Comparison of ENCODE assay signal across 8 cellular contexts in genomic region chr6:18155273-18155863, GRCh38. TPM values are rescaled to one million over a fixed set of nuclear protein-coding genes. Genes with fewer than 3 reads are reported as not detected.
DNase-seq lines count a peak whose midpoint lies in the region; ATAC-seq lines count a peak whose summit lies in the region.

TSS of gene KDM1B (plus strand) at chr6:18155422. CDS start at chr6:18159896, 4,474 bp downstream.

- peak within 1 kb of the TSS; percentile 95 for H3K4me3 ChIP-seq in HUES6 (ENCODE audit: low read depth, low read length)

- peak within 1 kb of the TSS; percentile 94 for H3K27ac Mint-ChIP-seq in activated T-cell treated with anti-CD3 and anti-CD28 coated beads, Interleukin-2, amount 50 U/mL, for 72 hours
- H3K27ac Mint-ChIP-seq in naive B cell, result peak within 1 kb of the TSS; percentile 93 to 99 (median 98)
- peak within 1 kb of the TSS; percentile 85 for H3K27ac Mint-ChIP-seq in stimulated activated naive CD8-positive, alpha-beta T cell treated with anti-CD3 and anti-CD28 coated beads, Interleukin-15, Interleukin-2, amounts not matched to agents 100 ng/mL and 50 ng/mL, for 24 hours

- peak within 1 kb of the TSS; percentile 76 for H3K9ac ChIP-seq in HUES6 (ENCODE audit: low read length)

- H3K9me3 ChIP-seq in HUES6 (ENCODE audit: control insufficient read depth, insufficient read depth, low read depth, low read length), result no peaks in the 10 kb centered on the region

- DNase-seq in DMS 273 treated with DMSO at 0.1 percent for 48 hours (lab: John Stamatoyannopoulos, UW), result peak; percentile 91
- peak; percentile 99 for DNase-seq in OCI-M1 (lab: John Stamatoyannopoulos, UW)
- peak; percentile 99 for DNase-seq in activated T-cell treated with anti-CD3 and anti-CD28 coated beads, Interleukin-2, amount 50 U/mL, for 72 hours
- peak; percentile 99 for DNase-seq in fibroblast of gingiva (ENCODE audit: low read depth)
- peak; percentile 99 for DNase-seq in naive B cell

- H3K4me1 ChIP-seq in HUES6 (ENCODE audit: control insufficient read depth, insufficient read depth, low read length), result peaks cover 16% of the 10 kb centered on the region

- peaks cover 4% of the 10 kb centered on the region for H3K36me3 ChIP-seq in HUES6 (ENCODE audit: control insufficient read depth, insufficient read depth, low read length)

- no peak within 1 kb of the TSS for H3K27ac ChIP-seq in HUES6 (ENCODE audit: low read depth, low read length)

- no peaks in the 10 kb centered on the region for H3K27me3 ChIP-seq in HUES6 (ENCODE audit: control insufficient read depth, insufficient read depth, low read length)

- H3K9me3 Mint-ChIP-seq in activated T-cell treated with anti-CD3 and anti-CD28 coated beads, Interleukin-2, amount 50 U/mL, for 72 hours, result peaks cover 0 to 4% of the 10 kb centered on the region in 2 donors
- H3K9me3 Mint-ChIP-seq in naive B cell, result peaks cover 0 to 4% (median 0%) of the 10 kb centered on the region in 7 donors
- no peaks in the 10 kb centered on the region for H3K9me3 Mint-ChIP-seq in stimulated activated naive CD8-positive, alpha-beta T cell treated with anti-CD3 and anti-CD28 coated beads, Interleukin-15, Interleukin-2, amounts not matched to agents 100 ng/mL and 50 ng/mL, for 24 hours

- H3K4me3 Mint-ChIP-seq in activated T-cell treated with anti-CD3 and anti-CD28 coated beads, Interleukin-2, amount 50 U/mL, for 72 hours, result peak within 1 kb of the TSS; percentile 97 to 99
- H3K4me3 Mint-ChIP-seq in naive B cell, result peak within 1 kb of the TSS; percentile 95 to 99 (median 99)
- peak within 1 kb of the TSS; percentile 95 for H3K4me3 Mint-ChIP-seq in stimulated activated naive CD8-positive, alpha-beta T cell treated with anti-CD3 and anti-CD28 coated beads, Interleukin-15, Interleukin-2, amounts not matched to agents 100 ng/mL and 50 ng/mL, for 24 hours

- peaks cover 4 to 6% of the 10 kb centered on the region in 2 donors for H3K36me3 Mint-ChIP-seq in activated T-cell treated with anti-CD3 and anti-CD28 coated beads, Interleukin-2, amount 50 U/mL, for 72 hours (ENCODE audit: insufficient read depth in 2 of 2)
- H3K36me3 Mint-ChIP-seq in naive B cell, result peaks cover 8 to 14% of the 10 kb centered on the region in 2 donors
- H3K36me3 Mint-ChIP-seq in stimulated activated naive CD8-positive, alpha-beta T cell treated with anti-CD3 and anti-CD28 coated beads, Interleukin-15, Interleukin-2, amounts not matched to agents 100 ng/mL and 50 ng/mL, for 24 hours (ENCODE audit: low read depth), result peaks cover 5% of the 10 kb centered on the region

- peaks cover 33% of the 10 kb centered on the region for H3K4me1 Mint-ChIP-seq in activated T-cell treated with anti-CD3 and anti-CD28 coated beads, Interleukin-2, amount 50 U/mL, for 72 hours (ENCODE audit: low read depth)
- peaks cover 14 to 35% (median 25%) of the 10 kb centered on the region in 3 donors for H3K4me1 Mint-ChIP-seq in naive B cell
- H3K4me1 Mint-ChIP-seq in stimulated activated naive CD8-positive, alpha-beta T cell treated with anti-CD3 and anti-CD28 coated beads, Interleukin-15, Interleukin-2, amounts not matched to agents 100 ng/mL and 50 ng/mL, for 24 hours (ENCODE audit: low read depth), result peaks cover 32% of the 10 kb centered on the region

- no peaks in the 10 kb centered on the region for H3K27me3 Mint-ChIP-seq in activated T-cell treated with anti-CD3 and anti-CD28 coated beads, Interleukin-2, amount 50 U/mL, for 72 hours (ENCODE audit: low read depth)
- no peaks in the 10 kb centered on the region for H3K27me3 Mint-ChIP-seq in naive B cell
- H3K27me3 Mint-ChIP-seq in stimulated activated naive CD8-positive, alpha-beta T cell treated with anti-CD3 and anti-CD28 coated beads, Interleukin-15, Interleukin-2, amounts not matched to agents 100 ng/mL and 50 ng/mL, for 24 hours, result no peaks in the 10 kb centered on the region

- peak; percentile 87 for ATAC-seq in GM21423 (IDR thresholded peaks at IDR 0.05; ENCODE audit: unreplicated experiment)
- ATAC-seq in activated T-cell treated with anti-CD3 and anti-CD28 coated beads, Interleukin-2, amount 50 U/mL, for 72 hours (replicated peaks in 1 of 2), result peak; percentile 92 to 94
- peak; percentile 80 to 81 for ATAC-seq in naive B cell (ENCODE audit: low read depth in 2 of 2)

RNA-seq across cellular contexts. Expression of gene KDM1B, which starts in this region (rescaled TPM):
- total RNA-seq in activated T-cell treated with anti-CD3 and anti-CD28 coated beads, Interleukin-2, amount 50 U/mL, for 72 hours, result 10 to 100 TPM in 1 of 2 donors, 1 to 10 TPM in 1; 9.9 to 12.2 TPM
- polyA plus RNA-seq in naive B cell (ENCODE audit: low read depth in 6 of 6), result 10 to 100 TPM in 1 of 6 donors, 1 to 10 TPM in 5; 2.5 to 11.3 (median 6.3) TPM
